11 cellular contexts compared by ENCODE assay signal in the genomic region with DNA sequence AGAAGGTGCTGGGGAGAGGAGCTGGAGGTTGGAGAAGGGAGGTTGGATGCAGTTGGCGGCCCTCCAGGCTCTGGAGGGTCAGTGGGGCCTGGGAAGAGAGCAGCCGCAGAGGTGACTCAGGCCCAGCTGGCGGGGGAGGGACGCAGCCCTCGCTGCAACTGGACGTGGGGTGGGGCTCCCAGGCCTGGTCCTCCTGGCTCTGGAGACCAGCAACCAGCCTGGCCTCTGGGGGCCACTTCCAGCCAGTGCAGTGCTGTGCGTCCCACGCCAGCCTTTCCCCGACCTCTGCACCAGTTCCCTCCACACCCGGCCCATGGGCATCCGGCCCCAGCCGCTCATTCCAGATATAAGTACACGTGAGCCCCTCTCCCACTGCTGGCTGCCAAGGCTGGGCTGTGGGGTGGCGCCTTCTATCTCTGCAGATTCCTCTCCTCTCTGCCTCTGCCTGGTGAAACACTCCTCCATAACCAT. TPM values are rescaled to one million over a fixed set of nuclear protein-coding genes. Genes with fewer than 3 reads are reported as not detected.
DNase-seq lines count a peak whose midpoint lies in the region; ATAC-seq, FAIRE-seq and TF ChIP-seq lines count a peak whose summit lies in the region.
"Had no signal": no experiment of that assay in that cellular context is flagged by ENCODE, and none has a peak within 500 bp of the region (broad histone marks: within the 10 kb centered on the region; RNA-seq: fewer than 3 reads in every experiment).

No MANE protein-coding gene starts in this region.

- H3K4me2 ChIP-seq in H9 (ENCODE audit: insufficient read depth, insufficient read length, low read length) (no peak overlapping the region), K562 (ENCODE audit: insufficient read depth, low read length) (0 out of 2 replicates have a peak overlapping the region, but pooled peaks have one; percentile 18)

- in situ Hi-C loops in K562 (cut with MboI) = no loop called here

- H2BK12ac ChIP-seq in H9 (ENCODE audit: insufficient read length, low read depth, low read length) = peak overlapping the region; percentile 78

- TF ChIP-seq RAD21 in K562 (CRISPR knock-in tag; conservative IDR thresholded peaks at IDR 0.05 in 1 of 2, IDR thresholded peaks at IDR 0.05 in 1 of 2) = no peak

- intact Hi-C loops in K562 (cut with micrococcal nuclease) (no loop called here), kidney (cut with DNase I) (no loop called here)

- H4K20me1 ChIP-seq in H9 (ENCODE audit: control insufficient read depth, insufficient read depth, insufficient read length) (no peaks in the 10 kb centered on the region), K562 (replicated peaks; ENCODE audit: control insufficient read depth, insufficient read depth, low read length) (no peaks in the 10 kb centered on the region)

- no peak for TF ChIP-seq POLR2A in K562 (conservative IDR thresholded peaks at IDR 0.05)

- POLR2A ChIA-PET in K562 (lab: Yijun Ruan, JAX) = interaction anchor here (0.6 to 0.8 kb wide), 2 partner anchors 10 to 76 kb away, joined by 3 read pairs; no protein-coding TSS in a partner anchor

- no peaks in the 10 kb centered on the region for H3K23me2 ChIP-seq in H9 (ENCODE audit: insufficient read length, low read depth, low read length, poor library complexity, severe bottlenecking)

- no peaks in the 10 kb centered on the region for H3K36me3 ChIP-seq in K562 (ENCODE audit: control insufficient read depth, insufficient read depth, low read length)
- H3K36me3 ChIP-seq in kidney (ENCODE audit: control insufficient read depth in 1 of 2, insufficient read depth in 2 of 2, low read length in 2 of 2) = no peaks in the 10 kb centered on the region

- peaks cover 11% of the 10 kb centered on the region for H3K27me3 Mint-ChIP-seq in H9 (ENCODE audit: low read depth)

- no peak overlapping the region for H2BK120ac ChIP-seq in H9 (ENCODE audit: low read depth, low read length, poor library complexity, severe bottlenecking)

- FAIRE-seq in K562 (lab: Jason Lieb, UNC) (no peak), kidney (lab: Jason Lieb, UNC) (no peak)
- FAIRE-seq: colon had no signal

- no peaks in the 10 kb centered on the region for H3K9me3 ChIP-seq in H9 (ENCODE audit: control insufficient read depth, low read depth, low read length)
- H3K9me3 ChIP-seq in K562 (replicated peaks; ENCODE audit: control insufficient read depth, insufficient read depth, low read depth, low read length) = no peaks in the 10 kb centered on the region
- no peaks in the 10 kb centered on the region for H3K9me3 ChIP-seq in kidney (ENCODE audit: control insufficient read depth in 1 of 2, low read length in 2 of 2)

- H3K23ac ChIP-seq in H9 (ENCODE audit: insufficient read length, low read depth, low read length) = no peak overlapping the region

- H3K79me2 ChIP-seq in H9 (ENCODE audit: insufficient read depth, low read length) (no peaks in the 10 kb centered on the region), K562 (ENCODE audit: control insufficient read depth, insufficient read depth, low read length) (no peaks in the 10 kb centered on the region)

- H4K91ac ChIP-seq in H9 (ENCODE audit: insufficient read length, low read depth, low read length) = no peak overlapping the region

- H4K5ac ChIP-seq in H9 (ENCODE audit: insufficient read length, low read depth, low read length) = no peak overlapping the region

- H3K36me3 Mint-ChIP-seq in H9 (ENCODE audit: insufficient read depth in 1 of 3, low read depth in 3 of 3) = no peaks in the 10 kb centered on the region
- H3K36me3 Mint-ChIP-seq: naive B cell had no signal

- no CpG with 5 or more reads among the region's 14 CpGs for WGBS in H9 (ENCODE audit: extremely low coverage, insufficient read length, low lambda C conversion rate)
- WGBS in K562 (ENCODE audit: insufficient coverage, low coverage, missing lambda C conversion rate) = 46% methylated on average over 13 of the region's 14 CpGs

- H3K56ac ChIP-seq in H9 (ENCODE audit: insufficient read length, low read depth, low read length) = no peak overlapping the region

- H3K27ac Mint-ChIP-seq in H9 = peak overlapping the region; percentile 65 to 72 (median 70); a peak in 5 of 7 replicates
- H3K27ac Mint-ChIP-seq: naive B cell had no signal

- H2AFZ ChIP-seq in H9 (ENCODE audit: low read length) = no peak overlapping the region
- H2AFZ ChIP-seq in K562 (ENCODE audit: low read depth, low read length) = peak overlapping the region; percentile 57; the same call in 1 of the 2 replicates

- no peak overlapping the region for H3K4me3 Mint-ChIP-seq in H9
- H3K4me3 Mint-ChIP-seq: naive B cell had no signal

- DNase-seq in H9 (no peak), K562 (ENCODE audit: extremely low read depth in 1 of 4, low spot score in 3 of 4) (peak; percentile 65 to 77 (median 74)), kidney (peak; percentile 90), stromal cell of bone marrow (ENCODE audit: low read depth) (peak; percentile 70), middle frontal gyrus (ENCODE audit: extremely low spot score, low spot score) (no peak), inferior parietal cortex (ENCODE audit: extremely low spot score) (no peak)
- DNase-seq: activated CD4-positive, CD25-positive, alpha-beta regulatory T cell; naive B cell had no signal

- H4K8ac ChIP-seq in H9 (replicated peaks; ENCODE audit: insufficient read length, low read depth, low read length) = no peak overlapping the region

- no peak overlapping the region for H3K18ac ChIP-seq in H9 (ENCODE audit: insufficient read length, low read depth, low read length)

- no peak overlapping the region for H3K9ac ChIP-seq in H9 (ENCODE audit: extremely low read depth, insufficient read length, low read length)
- 0 out of 4 replicates have a peak overlapping the region, but pooled peaks of 1 of the 2 experiments have one; percentile 46 for H3K9ac ChIP-seq in K562 (ENCODE audit: insufficient read depth in 1 of 2, low read depth in 2 of 2, low read length in 2 of 2)
- no peak overlapping the region for H3K9ac ChIP-seq in kidney (ENCODE audit: low read length in 2 of 2)

- no peak overlapping the region; the same call in 1 of the 2 replicates for H3K14ac ChIP-seq in H9 (ENCODE audit: insufficient read depth, low read length)

- BruUV-seq in K562 (replicated peaks; lab: Mats Ljungman, UMichigan) = no TSS peak

- H3K9me1 ChIP-seq in K562 (ENCODE audit: control insufficient read depth, insufficient read depth, low read length) = no peaks in the 10 kb centered on the region

- H3K79me1 ChIP-seq in H9 (ENCODE audit: insufficient read depth, low read depth, low read length, poor library complexity, severe bottlenecking) = no peaks in the 10 kb centered on the region

- no peak for TF ChIP-seq CTCF in H9 (conservative IDR thresholded peaks at IDR 0.05)
- TF ChIP-seq CTCF in K562 (IDR thresholded peaks at IDR 0.05 in 2 of 3, conservative IDR thresholded peaks at IDR 0.05 in 1 of 3; ENCODE audit: insufficient read depth in 2 of 3, low read depth in 1 of 3, low read length in 3 of 3) = no peak
- no peak for TF ChIP-seq CTCF in kidney (IDR thresholded peaks at IDR 0.05; ENCODE audit: borderline replicate concordance, extremely low read depth, insufficient read depth)

- no peak overlapping the region for H2BK15ac ChIP-seq in H9 (ENCODE audit: low read depth, low read length)

- no peak overlapping the region for H2AK5ac ChIP-seq in H9 (ENCODE audit: insufficient read length, low read length)

- TF ChIP-seq EP300 in K562 (IDR thresholded peaks at IDR 0.05; ENCODE audit: low read length) = no peak

- peaks cover 46 to 56% of the 10 kb centered on the region in 2 experiments for H3K4me1 Mint-ChIP-seq in H9

- H3K27me3 ChIP-seq in H9 (ENCODE audit: insufficient read depth, low read length) (peaks cover 2% of the 10 kb centered on the region; the same call in 1 of the 2 replicates), K562 (ENCODE audit: control insufficient read depth in 2 of 2, insufficient read depth in 2 of 2, low read length in 2 of 2) (peaks cover 0 to 18% of the 10 kb centered on the region in 2 experiments; a peak in 1 of 5 replicates)

- H2BK5ac ChIP-seq in H9 (ENCODE audit: insufficient read length, low read length) = no peak overlapping the region

- H3T11ph ChIP-seq in H9 (ENCODE audit: low read length) = no peak overlapping the region

- no peak overlapping the region for H3K4me3 ChIP-seq in K562
- H3K4me3 ChIP-seq in kidney (ENCODE audit: low read length in 2 of 2) = no peak overlapping the region

- peaks cover 0 to 3% of the 10 kb centered on the region in 2 experiments; a peak in 2 of 5 replicates for H3K9me3 Mint-ChIP-seq in H9
- H3K9me3 Mint-ChIP-seq: naive B cell had no signal

- peaks cover 2% of the 10 kb centered on the region; the same call in 1 of the 2 replicates for H3K4me1 ChIP-seq in H9 (ENCODE audit: insufficient read depth, low read length)
- H3K4me1 ChIP-seq in K562 (replicated peaks in 1 of 2; ENCODE audit: control insufficient read depth in 2 of 2, insufficient read depth in 2 of 2, low read length in 2 of 2) = peaks cover 20 to 73% of the 10 kb centered on the region in 2 experiments
- H3K4me1 ChIP-seq in kidney (ENCODE audit: control insufficient read depth in 1 of 2, insufficient read depth in 1 of 2, low read depth in 1 of 2, low read length in 2 of 2) = peaks cover 9 to 11% of the 10 kb centered on the region in 2 donors

- CTCF ChIA-PET in K562 (lab: Yijun Ruan, JAX; ENCODE audit: low intra/inter-chr PET ratio) = no interaction called here

- H3K4ac ChIP-seq in H9 (ENCODE audit: low read depth, low read length) = peak overlapping the region; percentile 78

- ATAC-seq in K562 (peak; percentile 55), HG02798 (IDR thresholded peaks at IDR 0.05; ENCODE audit: poor library complexity, unreplicated experiment) (no peak), HG03159 (IDR thresholded peaks at IDR 0.05; ENCODE audit: unreplicated experiment) (no peak)

- H2BK20ac ChIP-seq in H9 (ENCODE audit: low read depth, low read length, poor library complexity, severe bottlenecking) = no peak overlapping the region

- H3K27ac ChIP-seq in H9 (ENCODE audit: insufficient read length, low read depth, low read length) = no peak overlapping the region
- H3K27ac ChIP-seq in K562 (ENCODE audit: extremely low read depth, low read depth, low read length) = no peak overlapping the region
- peak overlapping the region in 1 of 2 donors; percentile 32 for H3K27ac ChIP-seq in kidney (ENCODE audit: low read depth in 2 of 2, low read length in 2 of 2)

RNA-seq across cellular contexts. Expression of gene COL18A1, which starts 38.0 kb away (rescaled TPM):
- total RNA-seq in H9 (2021) = 232 and 234 TPM in 2 replicates
- 18.2 and 47.1 TPM in 2 replicates for total RNA-seq in K562 (2011; cell fraction: chromatin; rRNA removed; ENCODE audit: low replicate concordance)
- 42.8 and 53.0 TPM in 2 replicates for total RNA-seq in K562 (2011; cell fraction: nucleolus; rRNA removed)
- total RNA-seq in K562 (2011; cell fraction: nucleoplasm; rRNA removed) = 26.1 and 28.1 TPM in 2 replicates
- 12.0 and 16.1 TPM in 2 replicates for total RNA-seq in K562 (2014; rRNA removed)
- 0.54 and 1.1 TPM in 2 replicates for total RNA-seq in K562 (2014; rRNA removed; fragmentation: Illumina TruSeq; extraction: Trizol)
- 1.6 and 2.3 TPM in 2 replicates for total RNA-seq in K562 (2015; rRNA removed; fragmentation: Illumina TruSeq; extraction: Trizol)
- 16.1 and 16.4 TPM in 2 replicates for total RNA-seq in K562 (2021)
- polyA plus RNA-seq in K562 (2011; rRNA removed) = 4.9 and 16.8 TPM in 2 replicates
- polyA plus RNA-seq in K562 (2011; cell fraction: cytosol; rRNA removed) = 23.2 and 39.2 TPM in 2 replicates
- polyA plus RNA-seq in K562 (2011; cell fraction: nucleus; rRNA removed) = 67.4 and 83.8 TPM in 2 replicates
- 6.2 and 11.5 TPM in 2 replicates for polyA plus RNA-seq in K562 (2012)
- polyA plus RNA-seq in K562 (2014; fragmentation: Illumina TruSeq; extraction: Trizol) = 2.0 and 5.5 TPM in 2 replicates
- under 1 TPM; 0.14 to 0.25 TPM for polyA plus RNA-seq in K562 (2014; fragmentation: Nextera tagmentation; extraction: Ambion mirVana)
- polyA plus RNA-seq in K562 (2014; rRNA removed) = 7.8 and 11.8 TPM in 2 replicates
- polyA minus RNA-seq in K562 (2011; rRNA and poly(A)+ RNA removed) = 2.9 and 3.3 TPM in 2 replicates
- 11.5 and 49.2 TPM in 2 replicates for polyA minus RNA-seq in K562 (2011; cell fraction: cytosol; rRNA and poly(A)+ RNA removed)
- 11.6 and 22.0 TPM in 2 replicates for polyA minus RNA-seq in K562 (2011; cell fraction: nucleus; rRNA and poly(A)+ RNA removed)
- total RNA-seq in kidney = 316 TPM
- polyA plus RNA-seq in kidney (ENCODE audit: insufficient read depth, low read depth, low replicate concordance) = 150 TPM

Comparison
In these comparisons a context has a peak if more than half of its experiments do, and no peak if none do; other contexts are left out.
1. DNase-seq: peak in K562 (4 of 4), kidney (single experiment) and stromal cell of bone marrow (single experiment); none in H9 (single experiment), middle frontal gyrus (single experiment) and inferior parietal cortex (single experiment).